Comparison of ENCODE assay signal across 17 cellular contexts in genomic region chr18:45357681-45358470, GRCh38.
A peak's percentile ranks its signal among the peaks of the same experiment; 100 is the strongest.
DNase-seq lines count a peak whose midpoint lies in the region; TF ChIP-seq lines count a peak whose summit lies in the region.
"Had no signal": no experiment of that assay in that cellular context is flagged by ENCODE, and none has a peak within 500 bp of the region (broad histone marks: within the 10 kb centered on the region; RNA-seq: fewer than 3 reads in every experiment).

No MANE protein-coding gene starts in this region.

- H3K4me3 ChIP-seq in osteoblast (ENCODE audit: insufficient read depth, low read length), result no peak overlapping the region
- H3K4me3 ChIP-seq: left ventricle myocardium inferior, SJCRH30, spleen, thoracic aorta had no signal

- H3K27ac ChIP-seq in osteoblast (ENCODE audit: low read depth, low read length), result peak overlapping the region; percentile 11
- H3K27ac ChIP-seq: left ventricle myocardium inferior, SJCRH30, spleen, thoracic aorta had no signal

- peaks cover 36% of the 10 kb centered on the region for H3K4me1 ChIP-seq in osteoblast (ENCODE audit: insufficient read depth, low read length)
- H3K4me1 ChIP-seq: SJCRH30, spleen had no signal

- H3K9me3 ChIP-seq in osteoblast (ENCODE audit: low read depth, low read length), result no peaks in the 10 kb centered on the region
- H3K9me3 ChIP-seq: left ventricle myocardium inferior, SJCRH30, spleen, thoracic aorta had no signal

- H3K27me3 ChIP-seq in osteoblast (ENCODE audit: insufficient read depth, low read length), result no peaks in the 10 kb centered on the region
- H3K27me3 ChIP-seq: SJCRH30, spleen had no signal

- TF ChIP-seq CTCF in osteoblast (IDR thresholded peaks at IDR 0.05; ENCODE audit: extremely low read depth, low read depth, low read length), result no peak

- peak; percentile 81 for DNase-seq in COR-L47 (lab: John Stamatoyannopoulos, UW)
- DNase-seq in NCI-H146 treated with DMSO at 0.1 percent for 48 hours (lab: John Stamatoyannopoulos, UW; ENCODE audit: unreplicated experiment), result peak; percentile 52
- peak; percentile 55 for DNase-seq in astrocyte of the hippocampus (ENCODE audit: low read depth, low spot score)
- peak; percentile 14 for DNase-seq in osteoblast (ENCODE audit: insufficient read length, low spot score, missing footprints)
- DNase-seq in activated gamma-delta T cell treated with Interleukin-2 at 50 U/mL for 16 hours, result no peak
- no peak for DNase-seq in mesenteric fat pad (ENCODE audit: low spot score)
- DNase-seq in NOMO-1 treated with dmso at 0.1 percent for 144 hours (lab: John Stamatoyannopoulos, UW; ENCODE audit: unreplicated experiment), result no peak
- no peak for DNase-seq in ecto neural progenitor cell (ENCODE audit: low spot score)
- DNase-seq: activated CD4-positive, CD25-positive, alpha-beta regulatory T cell; activated naive CD8-positive, alpha-beta T cell treated with anti-CD3 and anti-CD28 coated beads, Interleukin-2, amount 50 U/mL, for 24 hours; effector memory CD4-positive, alpha-beta T cell; IMR-90; left ventricle myocardium inferior; occipital lobe; SJCRH30; spleen had no signal

- no peaks in the 10 kb centered on the region for H3K79me2 ChIP-seq in osteoblast (ENCODE audit: insufficient read depth, low read length)

- H3K4me2 ChIP-seq in osteoblast (ENCODE audit: insufficient read depth, low read length), result peak overlapping the region; percentile 4

- no peaks in the 10 kb centered on the region for H4K20me1 ChIP-seq in osteoblast (ENCODE audit: insufficient read depth, low read length)

- H2AFZ ChIP-seq in osteoblast (ENCODE audit: low read length), result no peak overlapping the region

- H3K36me3 ChIP-seq in osteoblast (ENCODE audit: insufficient read depth, low read length), result no peaks in the 10 kb centered on the region
- H3K36me3 ChIP-seq: left ventricle myocardium inferior, SJCRH30, spleen, thoracic aorta had no signal

Comparison
In these comparisons a context has a peak if more than half of its experiments do, and no peak if none do; other contexts are left out.
1. DNase-seq: peak in COR-L47 (single experiment), NCI-H146 treated with DMSO at 0.1 percent for 48 hours (single experiment), astrocyte of the hippocampus (single experiment) and osteoblast (single experiment); none in activated gamma-delta T cell treated with Interleukin-2 at 50 U/mL for 16 hours (single experiment), mesenteric fat pad (single experiment), NOMO-1 treated with dmso at 0.1 percent for 144 hours (single experiment) and ecto neural progenitor cell (single experiment).